In the genomic region with DNA sequence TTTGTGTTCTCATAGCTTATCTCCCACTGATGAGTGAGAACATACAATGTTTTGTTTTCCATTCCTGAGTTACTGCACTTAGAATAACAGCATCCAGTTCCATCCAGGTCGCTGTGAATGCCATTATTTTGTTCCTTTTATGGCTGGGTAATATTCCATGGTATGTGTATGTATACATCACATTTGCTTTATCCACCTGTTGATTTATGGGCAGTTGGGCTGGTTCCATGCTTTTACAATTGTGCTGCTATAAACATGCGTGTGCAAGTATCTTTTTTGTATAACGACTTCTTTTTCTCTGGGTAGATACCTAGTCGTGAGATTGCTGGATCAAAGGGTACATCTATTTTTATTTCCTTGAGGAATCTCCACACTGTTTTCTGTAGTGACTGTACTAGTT, we compare ENCODE assay signal across 24 cellular contexts.
A peak's percentile ranks its signal among the peaks of the same experiment; 100 is the strongest.
DNase-seq lines count a peak whose midpoint lies in the region; ATAC-seq, FAIRE-seq and TF ChIP-seq lines count a peak whose summit lies in the region.
"Had no signal": no experiment of that assay in that cellular context is flagged by ENCODE, and none has a peak within 500 bp of the region (broad histone marks: within the 10 kb centered on the region; RNA-seq: fewer than 3 reads in every experiment).

No MANE protein-coding gene starts in this region.

- TF ChIP-seq EP300 in K562 (IDR thresholded peaks at IDR 0.05; ENCODE audit: low read length), result no peak

- in situ Hi-C loops in K562 (cut with MboI), result no loop called here

- peaks cover 18 to 25% of the 10 kb centered on the region in 2 experiments; a peak in 4 of 5 replicates for H3K27me3 ChIP-seq in K562 (ENCODE audit: control insufficient read depth in 2 of 2, insufficient read depth in 2 of 2, low read length in 2 of 2)
- H3K27me3 ChIP-seq in CD4-positive, alpha-beta T cell (ENCODE audit: control insufficient read depth, insufficient read depth, low read length), result peaks cover 7% of the 10 kb centered on the region
- H3K27me3 ChIP-seq: BLaER1 treated with 17β-estradiol and CSF1 and Interleukin-3, amounts not matched to agents 10 nM and 100 nM had no signal

- H3K36me3 ChIP-seq in K562 (ENCODE audit: control insufficient read depth, insufficient read depth, low read length) (no peaks in the 10 kb centered on the region), mucosa of descending colon (ENCODE audit: low read depth) (no peaks in the 10 kb centered on the region)
- H3K36me3 ChIP-seq: BLaER1 treated with 17β-estradiol and CSF1 and Interleukin-3, amounts not matched to agents 10 nM and 100 nM had no signal

- H3K4me1 ChIP-seq in K562 (replicated peaks in 1 of 2; ENCODE audit: control insufficient read depth in 2 of 2, insufficient read depth in 2 of 2, low read length in 2 of 2) (no peaks in the 10 kb centered on the region), mucosa of descending colon (ENCODE audit: low read depth) (no peaks in the 10 kb centered on the region)

- H3K4me1 Mint-ChIP-seq in CD4-positive, alpha-beta T cell (ENCODE audit: low read depth), result no peaks in the 10 kb centered on the region
- H3K4me1 Mint-ChIP-seq: CD4-positive, alpha-beta memory T cell; CD8-positive, alpha-beta memory T cell had no signal

- ATAC-seq in K562 (no peak), mucosa of descending colon (peak; percentile 48), HG02798 (IDR thresholded peaks at IDR 0.05; ENCODE audit: poor library complexity, unreplicated experiment) (no peak)
- ATAC-seq in CD4-positive, alpha-beta T cell (ENCODE audit: poor library complexity), result no peak
- ATAC-seq: GM12878 had no signal

- POLR2A ChIA-PET in K562 (lab: Yijun Ruan, JAX), result no interaction called here
- POLR2A ChIA-PET in CD4-positive, alpha-beta T cell (lab: Charles Lee), result no interaction called here

- peaks cover 33% of the 10 kb centered on the region for H3K27me3 Mint-ChIP-seq in CD4-positive, alpha-beta T cell

- H3K79me2 ChIP-seq in K562 (ENCODE audit: control insufficient read depth, insufficient read depth, low read length), result no peaks in the 10 kb centered on the region

- H3K4me3 ChIP-seq in K562, result no peak overlapping the region
- no peak overlapping the region for H3K4me3 ChIP-seq in mucosa of descending colon
- H3K4me3 ChIP-seq: BLaER1 treated with 17β-estradiol and CSF1 and Interleukin-3, amounts not matched to agents 10 nM and 100 nM; GM12878 had no signal

- 2% methylated on average over 4 of the region's 4 CpGs for WGBS in K562 (ENCODE audit: insufficient coverage, low coverage, missing lambda C conversion rate)

- intact Hi-C loops in K562 (cut with micrococcal nuclease), result loop anchor here (5.0 kb wide), 1 partner anchor 524 kb away; no protein-coding TSS in a partner anchor
- intact Hi-C loops in mucosa of descending colon (cut with DNase I, micrococcal nuclease), result no loop called here
- intact Hi-C loops in CD4-positive, alpha-beta T cell (cut with DNase I, micrococcal nuclease), result no loop called here

- no peak overlapping the region for H3K4me3 Mint-ChIP-seq in CD4-positive, alpha-beta T cell
- H3K4me3 Mint-ChIP-seq: CD4-positive, alpha-beta memory T cell; CD8-positive, alpha-beta memory T cell had no signal

- H3K9me3 ChIP-seq in K562 (replicated peaks; ENCODE audit: control insufficient read depth, insufficient read depth, low read depth, low read length), result no peaks in the 10 kb centered on the region
- no peaks in the 10 kb centered on the region for H3K9me3 ChIP-seq in mucosa of descending colon
- no peaks in the 10 kb centered on the region for H3K9me3 ChIP-seq in CD4-positive, alpha-beta T cell (ENCODE audit: control insufficient read depth, low read length)

- no peak overlapping the region for H2AFZ ChIP-seq in K562 (ENCODE audit: low read depth, low read length)

- peaks cover 14% of the 10 kb centered on the region for H4K20me1 ChIP-seq in K562 (replicated peaks; ENCODE audit: control insufficient read depth, insufficient read depth, low read length)
- H4K20me1 ChIP-seq: BLaER1 treated with 17β-estradiol and CSF1 and Interleukin-3, amounts not matched to agents 10 nM and 100 nM had no signal

- peaks cover 2% of the 10 kb centered on the region for H3K9me1 ChIP-seq in K562 (ENCODE audit: control insufficient read depth, insufficient read depth, low read length)

- DNase-seq in GM12891 (ENCODE audit: insufficient read length, low spot score), result no peak
- no peak for DNase-seq in K562 (ENCODE audit: extremely low read depth in 1 of 4, low spot score in 3 of 4)
- peak in 1 of 3 donors; percentile 48 for DNase-seq in mucosa of descending colon
- DNase-seq in mesenteric fat pad (ENCODE audit: low spot score), result no peak
- DNase-seq in T-helper 9 cell, result no peak
- DNase-seq in CD4-positive, alpha-beta T cell, result no peak
- DNase-seq: 8988T; ACHN; CD4-positive, alpha-beta memory T cell; CD8-positive, alpha-beta memory T cell; COR-L47; DMS 273 treated with DMSO at 0.1 percent for 48 hours; DMS153; DMS53; DMS79; DND-41; EL; GDM1 had no signal

- H3K9ac ChIP-seq in K562 (ENCODE audit: insufficient read depth in 1 of 2, low read depth in 2 of 2, low read length in 2 of 2), result no peak overlapping the region
- H3K9ac ChIP-seq: BLaER1 treated with 17β-estradiol and CSF1 and Interleukin-3, amounts not matched to agents 10 nM and 100 nM had no signal

- no peak overlapping the region for H3K4me2 ChIP-seq in K562 (ENCODE audit: insufficient read depth, low read length)
- H3K4me2 ChIP-seq: BLaER1 treated with 17β-estradiol and CSF1 and Interleukin-3, amounts not matched to agents 10 nM and 100 nM had no signal

- FAIRE-seq in GM12891 (lab: Jason Lieb, UNC), result peak; percentile 47
- FAIRE-seq in K562 (lab: Jason Lieb, UNC), result no peak
- FAIRE-seq: A204.1, GM12878, GM18507 had no signal

- H3K27ac ChIP-seq in K562 (ENCODE audit: extremely low read depth, low read depth, low read length), result no peak overlapping the region
- H3K27ac ChIP-seq in CD4-positive, alpha-beta T cell (ENCODE audit: low read depth, low read length), result no peak overlapping the region
- H3K27ac ChIP-seq: BLaER1 treated with 17β-estradiol and CSF1 and Interleukin-3, amounts not matched to agents 10 nM and 100 nM; C4-2B had no signal

- no peaks in the 10 kb centered on the region for H3K36me3 Mint-ChIP-seq in CD4-positive, alpha-beta T cell (ENCODE audit: low read depth)
- H3K36me3 Mint-ChIP-seq: CD4-positive, alpha-beta memory T cell; CD8-positive, alpha-beta memory T cell had no signal

- CTCF ChIA-PET in K562 (lab: Yijun Ruan, JAX; ENCODE audit: low intra/inter-chr PET ratio), result interaction anchor here (0.6 to 1.2 kb wide), 5 partner anchors 9 to 253 kb away, joined by 3 to 5 read pairs (median 3); no protein-coding TSS in a partner anchor
- CTCF ChIA-PET in CD4-positive, alpha-beta T cell (lab: Charles Lee), result no interaction called here

- TF ChIP-seq RAD21 in K562 (CRISPR knock-in tag; conservative IDR thresholded peaks at IDR 0.05 in 1 of 2, IDR thresholded peaks at IDR 0.05 in 1 of 2), result no peak

- no TSS peak for BruUV-seq in K562 (replicated peaks; lab: Mats Ljungman, UMichigan)

- no peaks in the 10 kb centered on the region for H3K9me3 Mint-ChIP-seq in CD4-positive, alpha-beta T cell
- H3K9me3 Mint-ChIP-seq: CD4-positive, alpha-beta memory T cell had no signal

- no peak overlapping the region for H3K27ac Mint-ChIP-seq in CD4-positive, alpha-beta T cell
- H3K27ac Mint-ChIP-seq: CD4-positive, alpha-beta memory T cell; CD8-positive, alpha-beta memory T cell had no signal

- TF ChIP-seq CTCF in K562 (IDR thresholded peaks at IDR 0.05 in 2 of 3, conservative IDR thresholded peaks at IDR 0.05 in 1 of 3; ENCODE audit: insufficient read depth in 2 of 3, low read depth in 1 of 3, low read length in 3 of 3) (no peak), mucosa of descending colon (IDR thresholded peaks at IDR 0.05) (no peak)
- TF ChIP-seq CTCF in CD4-positive, alpha-beta T cell (IDR thresholded peaks at IDR 0.05), result no peak

- no peak for TF ChIP-seq POLR2A in GM12891 (IDR thresholded peaks at IDR 0.05; ENCODE audit: low read depth, low read length)
- TF ChIP-seq POLR2A in K562 (conservative IDR thresholded peaks at IDR 0.05), result no peak

TF ChIP-seq in GM12891, 5 proteins besides CTCF, POLR2A, EP300 and RAD21:
- TF ChIP-seq TAF1 (IDR thresholded peaks at IDR 0.05; ENCODE audit: low read depth, low read length), result no peak
- TF ChIP-seq PAX5 (IDR thresholded peaks at IDR 0.05; ENCODE audit: insufficient read depth, low read length, severe bottlenecking), result no peak
- TF ChIP-seq SPI1 (IDR thresholded peaks at IDR 0.05; ENCODE audit: low read depth, low read length), result no peak
- no peak for TF ChIP-seq POLR2AphosphoS5 (IDR thresholded peaks at IDR 0.05; ENCODE audit: low read depth, low read length)
- TF ChIP-seq POU2F2 (IDR thresholded peaks at IDR 0.05; ENCODE audit: low read depth, low read length), result no peak

TF ChIP-seq in K562, 482 proteins besides CTCF, POLR2A, EP300 and RAD21:
- 0 out of 2 replicates have a peak, but pooled peaks have one; percentile 39 for TF ChIP-seq ILK (tag; IDR thresholded peaks at IDR 0.05; ENCODE audit: borderline replicate concordance, low read depth)
- TF ChIP-seq FOXJ2 (tag; IDR thresholded peaks at IDR 0.05), result no peak
